In the genomic region with DNA sequence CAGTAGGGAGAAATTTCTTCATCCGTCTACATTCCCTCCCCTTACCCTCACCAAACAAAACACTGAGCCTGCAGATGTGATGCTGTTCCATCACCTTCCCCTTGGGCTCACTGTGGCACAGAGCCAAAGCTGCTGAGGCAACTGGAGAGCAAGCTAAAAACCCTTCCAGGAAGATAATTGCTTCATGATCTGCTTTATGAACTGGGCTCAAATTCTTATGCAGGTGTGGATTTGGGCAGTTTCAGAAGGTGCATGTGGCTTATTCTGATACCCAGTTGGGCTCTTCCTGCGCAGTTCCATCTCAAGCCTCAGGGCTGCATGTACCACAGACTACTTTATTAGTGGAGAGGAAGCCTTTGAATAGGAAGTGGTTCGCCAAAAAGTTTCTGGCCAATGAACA, we compare ENCODE assay signal across 9 cellular contexts. TPM values are rescaled to one million over a fixed set of nuclear protein-coding genes. Genes with fewer than 3 reads are reported as not detected.
A peak's percentile ranks its signal among the peaks of the same experiment; 100 is the strongest.
DNase-seq lines count a peak whose midpoint lies in the region; ATAC-seq and TF ChIP-seq lines count a peak whose summit lies in the region.
"Had no signal": no experiment of that assay in that cellular context is flagged by ENCODE, and none has a peak within 500 bp of the region (broad histone marks: within the 10 kb centered on the region; RNA-seq: fewer than 3 reads in every experiment).

No MANE protein-coding gene starts in this region.

- no peak overlapping the region for H3K4me3 Mint-ChIP-seq in CD8-positive, alpha-beta T cell
- no peak overlapping the region for H3K4me3 Mint-ChIP-seq in CD4-positive, alpha-beta T cell
- no peak overlapping the region for H3K4me3 Mint-ChIP-seq in endodermal cell

- H3K9ac ChIP-seq in endodermal cell (ENCODE audit: extremely low read depth, low read length, poor library complexity, severe bottlenecking): no peak overlapping the region

- H3K4me1 ChIP-seq in CD8-positive, alpha-beta T cell (ENCODE audit: insufficient read depth, low read length): no peaks in the 10 kb centered on the region
- H3K4me1 ChIP-seq in endodermal cell (ENCODE audit: control insufficient read depth, insufficient read depth, low read length): no peaks in the 10 kb centered on the region
- H3K4me1 ChIP-seq: left lung had no signal

- no peak for TF ChIP-seq CTCF in CD8-positive, alpha-beta T cell (IDR thresholded peaks at IDR 0.05)
- no peak for TF ChIP-seq CTCF in CD4-positive, alpha-beta T cell (IDR thresholded peaks at IDR 0.05)
- TF ChIP-seq CTCF in endodermal cell (conservative IDR thresholded peaks at IDR 0.05): no peak

- no peak overlapping the region for H3K27ac ChIP-seq in CD8-positive, alpha-beta T cell (ENCODE audit: low read depth, low read length)
- H3K27ac ChIP-seq in CD4-positive, alpha-beta T cell (ENCODE audit: low read depth, low read length): no peak overlapping the region
- H3K27ac ChIP-seq in endodermal cell (ENCODE audit: low read depth, low read length): no peak overlapping the region
- H3K27ac ChIP-seq: left lung had no signal

- CTCF ChIA-PET in CD8-positive, alpha-beta T cell (lab: Charles Lee): no interaction called here
- CTCF ChIA-PET in CD4-positive, alpha-beta T cell (lab: Charles Lee): no interaction called here

- DNase-seq in EH (ENCODE audit: low read depth): peak; percentile 29
- peak; percentile 82 for DNase-seq in NCI-H2171 (lab: John Stamatoyannopoulos, UW)
- DNase-seq in left cardiac atrium: peak; percentile 55
- no peak for DNase-seq in pons (ENCODE audit: low spot score)
- DNase-seq in CD8-positive, alpha-beta T cell: no peak
- DNase-seq in CD4-positive, alpha-beta T cell: no peak
- no peak for DNase-seq in endodermal cell
- DNase-seq: left lung had no signal

- no peaks in the 10 kb centered on the region for H3K27me3 Mint-ChIP-seq in CD8-positive, alpha-beta T cell (ENCODE audit: low read depth)
- no peaks in the 10 kb centered on the region for H3K27me3 Mint-ChIP-seq in CD4-positive, alpha-beta T cell
- no peaks in the 10 kb centered on the region for H3K27me3 Mint-ChIP-seq in endodermal cell (ENCODE audit: insufficient read depth)

- H3K27me3 ChIP-seq in CD8-positive, alpha-beta T cell (ENCODE audit: insufficient read depth, low read length): no peaks in the 10 kb centered on the region
- no peaks in the 10 kb centered on the region for H3K27me3 ChIP-seq in CD4-positive, alpha-beta T cell (ENCODE audit: control insufficient read depth, insufficient read depth, low read length)
- H3K27me3 ChIP-seq in endodermal cell (ENCODE audit: control insufficient read depth, insufficient read depth, low read length, poor library complexity, severe bottlenecking): no peaks in the 10 kb centered on the region
- H3K27me3 ChIP-seq: left lung had no signal

- H3K27ac Mint-ChIP-seq in CD8-positive, alpha-beta T cell: no peak overlapping the region
- H3K27ac Mint-ChIP-seq in CD4-positive, alpha-beta T cell: no peak overlapping the region
- H3K27ac Mint-ChIP-seq in endodermal cell: no peak overlapping the region

- H3K4me3 ChIP-seq in CD8-positive, alpha-beta T cell (ENCODE audit: low read depth, low read length): no peak overlapping the region
- H3K4me3 ChIP-seq in endodermal cell (ENCODE audit: low read length): no peak overlapping the region
- H3K4me3 ChIP-seq: left lung had no signal

- intact Hi-C loops in left cardiac atrium (cut with DNase I): no loop called here
- intact Hi-C loops in CD8-positive, alpha-beta T cell (cut with DNase I, micrococcal nuclease): no loop called here
- intact Hi-C loops in CD4-positive, alpha-beta T cell (cut with DNase I, micrococcal nuclease): no loop called here

- no peaks in the 10 kb centered on the region for H3K9me3 ChIP-seq in CD8-positive, alpha-beta T cell (ENCODE audit: low read length)
- H3K9me3 ChIP-seq in CD4-positive, alpha-beta T cell (ENCODE audit: control insufficient read depth, low read length): no peaks in the 10 kb centered on the region
- no peaks in the 10 kb centered on the region for H3K9me3 ChIP-seq in endodermal cell (ENCODE audit: control insufficient read depth, low read length)
- H3K9me3 ChIP-seq: left lung had no signal

- POLR2A ChIA-PET in CD8-positive, alpha-beta T cell (lab: Charles Lee): no interaction called here
- POLR2A ChIA-PET in CD4-positive, alpha-beta T cell (lab: Charles Lee): no interaction called here

- H3K9me3 Mint-ChIP-seq in CD8-positive, alpha-beta T cell: no peaks in the 10 kb centered on the region
- no peaks in the 10 kb centered on the region for H3K9me3 Mint-ChIP-seq in CD4-positive, alpha-beta T cell
- H3K9me3 Mint-ChIP-seq in endodermal cell: no peaks in the 10 kb centered on the region

- peaks cover 84% of the 10 kb centered on the region for H3K36me3 Mint-ChIP-seq in CD8-positive, alpha-beta T cell
- peaks cover 88% of the 10 kb centered on the region for H3K36me3 Mint-ChIP-seq in CD4-positive, alpha-beta T cell (ENCODE audit: low read depth)
- peaks cover 19% of the 10 kb centered on the region for H3K36me3 Mint-ChIP-seq in endodermal cell (ENCODE audit: low read depth)

- H3K4me1 Mint-ChIP-seq in CD8-positive, alpha-beta T cell (ENCODE audit: low read depth): peaks cover 3% of the 10 kb centered on the region
- H3K4me1 Mint-ChIP-seq in CD4-positive, alpha-beta T cell (ENCODE audit: low read depth): no peaks in the 10 kb centered on the region
- H3K4me1 Mint-ChIP-seq in endodermal cell: no peaks in the 10 kb centered on the region

- WGBS in endodermal cell (ENCODE audit: insufficient coverage in 1 of 2, insufficient read length in 1 of 2), 2 experiments: 100% methylated on average over 1 to 3 of the region's 3 CpGs

- ATAC-seq in GM21447 (IDR thresholded peaks at IDR 0.05; ENCODE audit: unreplicated experiment): peak; percentile 86
- ATAC-seq in left cardiac atrium: peak; percentile 53 to 63
- no peak for ATAC-seq in CD8-positive, alpha-beta T cell
- no peak for ATAC-seq in CD4-positive, alpha-beta T cell (ENCODE audit: poor library complexity)
- ATAC-seq: left lung had no signal

- H3K36me3 ChIP-seq in CD8-positive, alpha-beta T cell (ENCODE audit: insufficient read depth, low read length): peaks cover 21% of the 10 kb centered on the region
- H3K36me3 ChIP-seq in endodermal cell (ENCODE audit: control insufficient read depth, insufficient read depth, low read length): peaks cover 37% of the 10 kb centered on the region

RNA-seq across cellular contexts. Expression of gene AAMDC, which starts 58.3 kb away (rescaled TPM):
- total RNA-seq in left cardiac atrium: 10 to 100 TPM; 70.9 to 77.5 TPM
- 1 to 10 TPM; 1.4 to 2.0 TPM for total RNA-seq in CD8-positive, alpha-beta T cell
- 1 to 10 TPM; 1.5 to 2.1 TPM for total RNA-seq in CD4-positive, alpha-beta T cell
- total RNA-seq in endodermal cell: 10 to 100 TPM; 19.0 to 27.0 TPM
- 24.3 TPM for polyA plus RNA-seq in endodermal cell (2013, experiment 1 of 2)
- polyA plus RNA-seq in endodermal cell (2013, experiment 2 of 2): 22.1 TPM

RNA-seq across cellular contexts. Expression of gene RSF1, which starts 58.7 kb away (rescaled TPM):
- total RNA-seq in left cardiac atrium (10 to 100 TPM; 37.6 to 45.7 TPM), endodermal cell (10 to 100 TPM; 69.3 to 71.0 TPM)
- 100 to 1,000 TPM in 1 of 2 experiments, 10 to 100 TPM in 1; 96.7 to 103 TPM for total RNA-seq in CD8-positive, alpha-beta T cell
- total RNA-seq in CD4-positive, alpha-beta T cell: 10 to 100 TPM; 87.7 to 91.9 TPM
- 63.2 TPM for polyA plus RNA-seq in endodermal cell (2013, experiment 1 of 2)
- polyA plus RNA-seq in endodermal cell (2013, experiment 2 of 2): 57.3 TPM

Comparison
In these comparisons a context has a peak if more than half of its experiments do, and no peak if none do; other contexts are left out.
1. DNase-seq: peak in EH (single experiment), NCI-H2171 (single experiment) and left cardiac atrium (single experiment); none in pons (single experiment), CD8-positive, alpha-beta T cell (0 of 7), CD4-positive, alpha-beta T cell (0 of 10) and endodermal cell (single experiment).
2. ATAC-seq: peak in GM21447 (single experiment) and left cardiac atrium (2 of 2); none in CD8-positive, alpha-beta T cell (single experiment) and CD4-positive, alpha-beta T cell (single experiment).
3. RNA of gene AAMDC, which starts 58.3 kb away (total RNA-seq): 70.9 to 77.5 TPM in left cardiac atrium and 19.0 to 27.0 TPM in endodermal cell; 1.5 to 2.1 TPM in CD4-positive, alpha-beta T cell and 1.4 to 2.0 TPM in CD8-positive, alpha-beta T cell; every median in the first group is over 4 times any median in the second.